9 cellular contexts compared by ENCODE assay signal in the genomic region with DNA sequence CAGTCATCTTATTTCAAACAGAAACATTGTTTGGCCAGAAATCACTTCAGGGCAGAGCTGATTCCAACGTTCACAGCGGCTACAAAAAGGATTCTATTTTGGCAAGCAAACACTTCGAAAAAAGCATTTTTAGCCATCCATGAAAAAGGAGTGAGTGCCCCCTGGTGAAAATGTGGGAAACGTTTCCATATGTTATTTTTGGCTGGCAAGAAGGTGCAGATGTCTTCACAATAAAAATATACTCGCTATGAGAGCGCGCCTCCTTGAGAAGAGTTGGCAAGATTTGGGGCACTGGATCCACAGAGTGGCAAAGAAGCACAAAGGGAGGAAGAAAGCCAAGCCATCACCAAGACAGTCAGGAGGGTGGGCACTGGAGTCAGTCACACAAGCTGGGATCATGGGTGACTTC.
A peak's percentile ranks its signal among the peaks of the same experiment; 100 is the strongest.
DNase-seq lines count a peak whose midpoint lies in the region; ATAC-seq, FAIRE-seq and TF ChIP-seq lines count a peak whose summit lies in the region.
"Had no signal": no experiment of that assay in that cellular context is flagged by ENCODE, and none has a peak within 500 bp of the region (broad histone marks: within the 10 kb centered on the region; RNA-seq: fewer than 3 reads in every experiment).

No MANE protein-coding gene starts in this region.

- RAD21 ChIA-PET in HCT116 (lab: Charles Lee; ENCODE audit: low non-redundant PET in 1 of 2, low total read pairs in 2 of 2, uncharacterized antibody in 2 of 2, unreplicated experiment in 2 of 2) = no interaction called here

- intact Hi-C loops in HCT116 (cut with micrococcal nuclease) (loop anchor here (1.0 kb wide), 1 partner anchor 670 kb away; no protein-coding TSS in a partner anchor), pancreas (cut with DNase I) (no loop called here)

- H3K4me3 ChIP-seq in HCT116 (replicated peaks in 1 of 2; ENCODE audit: low read depth in 1 of 2, low read length in 2 of 2) (no peak overlapping the region), pancreas (no peak overlapping the region), right atrium auricular region (no peak overlapping the region)

- no peak overlapping the region for H3K9ac ChIP-seq in HCT116 (ENCODE audit: low read length)

- ATAC-seq in HCT116 (no peak), pancreas (peak; percentile 38 to 75 (median 60)), HG02678 (IDR thresholded peaks at IDR 0.05; ENCODE audit: unreplicated experiment) (no peak)

- H2AFZ ChIP-seq in HCT116 (ENCODE audit: low read depth, low read length, poor library complexity, severe bottlenecking) = peak overlapping the region; percentile 12

- 18 to 21% methylated on average over 7 of the region's 7 CpGs for whole genome bisulfite sequencing in pancreas, 2 donors

- peak; percentile 10 to 49 (median 34); a peak in 5 of 6 replicates for TF ChIP-seq CTCF in HCT116 (IDR thresholded peaks at IDR 0.05 in 2 of 3, conservative IDR thresholded peaks at IDR 0.05 in 1 of 3; ENCODE audit: borderline replicate concordance in 1 of 3, insufficient read depth in 1 of 3, low read depth in 2 of 3, low read length in 2 of 3)
- peak in 3 of 4 donors; percentile 11 to 23 (median 12) for TF ChIP-seq CTCF in pancreas (IDR thresholded peaks at IDR 0.05)
- no peak for TF ChIP-seq CTCF in right atrium auricular region (IDR thresholded peaks at IDR 0.05)
- TF ChIP-seq CTCF in GM13976 (IDR thresholded peaks at IDR 0.05; ENCODE audit: borderline replicate concordance, control extremely low read depth, extremely low read depth, insufficient read depth, missing control alignments) = no peak

- CTCF ChIA-PET in HCT116 (lab: Charles Lee) = interaction anchor here (1.6 to 2.2 kb wide), 2 partner anchors 153 to 670 kb away, joined by 4 to 16 read pairs; no protein-coding TSS in a partner anchor

- H3K9me2 ChIP-seq in HCT116 (ENCODE audit: insufficient read depth) = no peaks in the 10 kb centered on the region

- DNase-seq in HCT116 (ENCODE audit: low read depth, low spot score) = peak; percentile 4
- DNase-seq in NCI-H510A treated with DMSO at 0.1 percent for 48 hours (lab: John Stamatoyannopoulos, UW) = peak; percentile 78
- DNase-seq in epidermal melanocyte (ENCODE audit: insufficient read length, low spot score) = peak; percentile 21
- DNase-seq in pancreas = peak in 1 of 6 donors; percentile 25
- DNase-seq in right atrium auricular region (ENCODE audit: low spot score) = no peak
- no peak for DNase-seq in central memory CD4-positive, alpha-beta T cell
- no peak for DNase-seq in GM13976 (ENCODE audit: low spot score)
- DNase-seq: activated CD4-positive, alpha-beta T cell treated with anti-CD3 and anti-CD28 coated beads for 4 hours had no signal

- H3K4me1 ChIP-seq in HCT116 (ENCODE audit: control insufficient read depth in 1 of 2, insufficient read depth in 2 of 2, low read length in 2 of 2) (no peaks in the 10 kb centered on the region), pancreas (no peaks in the 10 kb centered on the region), right atrium auricular region (no peaks in the 10 kb centered on the region)

- H3K4me2 ChIP-seq in HCT116 (ENCODE audit: low read length) = no peak overlapping the region

- no peaks in the 10 kb centered on the region for H3K9me3 ChIP-seq in HCT116 (ENCODE audit: control insufficient read depth in 1 of 2, insufficient read depth in 1 of 2, low read depth in 1 of 2, low read length in 2 of 2)
- no peaks in the 10 kb centered on the region for H3K9me3 ChIP-seq in pancreas
- H3K9me3 ChIP-seq in right atrium auricular region = peaks cover 0 to 7% of the 10 kb centered on the region in 2 donors

- POLR2A ChIA-PET in HCT116 (lab: Charles Lee) = no interaction called here

- no peak overlapping the region for H3K27ac ChIP-seq in HCT116 (ENCODE audit: low read depth, low read length)
- no peak overlapping the region for H3K27ac ChIP-seq in pancreas
- H3K27ac ChIP-seq in right atrium auricular region = no peak overlapping the region

- no peak for TF ChIP-seq POLR2A in HCT116 (IDR thresholded peaks at IDR 0.05; ENCODE audit: borderline replicate concordance, extremely low read depth, insufficient read depth, insufficient read length)

- H4K20me1 ChIP-seq in HCT116 (ENCODE audit: insufficient read depth) = no peaks in the 10 kb centered on the region

- H3K36me3 ChIP-seq in HCT116 (ENCODE audit: control insufficient read depth in 1 of 2, insufficient read depth in 2 of 2, low read length in 2 of 2) (no peaks in the 10 kb centered on the region), pancreas (no peaks in the 10 kb centered on the region), right atrium auricular region (no peaks in the 10 kb centered on the region)

- peak; percentile 57 for TF ChIP-seq RAD21 in HCT116 (IDR thresholded peaks at IDR 0.05; ENCODE audit: low read depth)

- no TSS peak for BruUV-seq in HCT116 (replicated peaks; lab: Mats Ljungman, UMichigan)

- FAIRE-seq in pancreas (lab: Jason Lieb, UNC) = no peak

- H3K27me3 ChIP-seq in HCT116 (ENCODE audit: insufficient read depth, low read length) (no peaks in the 10 kb centered on the region), pancreas (no peaks in the 10 kb centered on the region), right atrium auricular region (no peaks in the 10 kb centered on the region)

- in situ Hi-C loops in GM13976 (cut with MboI; ENCODE audit: low sequenced_read_pairs, unreplicated experiment) = no loop called here

- no peaks in the 10 kb centered on the region for H3K79me2 ChIP-seq in HCT116 (ENCODE audit: insufficient read depth, low read length)

TF ChIP-seq in HCT116, 20 proteins besides CTCF, POLR2A, EP300 and RAD21:
- TF ChIP-seq CEBPB (IDR thresholded peaks at IDR 0.05; ENCODE audit: low read depth) (no peak), YY1 (IDR thresholded peaks at IDR 0.05; ENCODE audit: extremely low read depth, insufficient replicate concordance, low read depth, low read length) (no peak), EZH2 (IDR thresholded peaks at IDR 0.05) (no peak), ZFX (IDR thresholded peaks at IDR 0.05) (no peak)
- TF ChIP-seq, protein P1, sequence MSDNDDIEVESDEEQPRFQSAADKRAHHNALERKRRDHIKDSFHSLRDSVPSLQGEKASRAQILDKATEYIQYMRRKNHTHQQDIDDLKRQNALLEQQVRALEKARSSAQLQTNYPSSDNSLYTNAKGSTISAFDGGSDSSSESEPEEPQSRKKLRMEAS (IDR thresholded peaks at IDR 0.05) = no peak

Comparison
In these comparisons a context has a peak if more than half of its experiments do, and no peak if none do; other contexts are left out.
1. ATAC-seq: peak in pancreas (4 of 4); none in HCT116 (single experiment) and HG02678 (single experiment).
2. DNase-seq: peak in HCT116 (single experiment), NCI-H510A treated with DMSO at 0.1 percent for 48 hours (single experiment) and epidermal melanocyte (single experiment); none in right atrium auricular region (single experiment), central memory CD4-positive, alpha-beta T cell (single experiment) and GM13976 (single experiment).
3. CTCF ChIP-seq: peak in HCT116 (3 of 3) and pancreas (3 of 4); none in right atrium auricular region (0 of 2) and GM13976 (single experiment).